ENCODE assay signal across 1 cellular context in genomic region chr2:36387258-36387916, GRCh38.
TF ChIP-seq lines count a peak whose summit lies in the region.

No MANE protein-coding gene starts in this region.

TF ChIP-seq in HepG2, 621 proteins besides CTCF, POLR2A, EP300 and RAD21 (continued from another document):
- TF ChIP-seq, protein P1, sequence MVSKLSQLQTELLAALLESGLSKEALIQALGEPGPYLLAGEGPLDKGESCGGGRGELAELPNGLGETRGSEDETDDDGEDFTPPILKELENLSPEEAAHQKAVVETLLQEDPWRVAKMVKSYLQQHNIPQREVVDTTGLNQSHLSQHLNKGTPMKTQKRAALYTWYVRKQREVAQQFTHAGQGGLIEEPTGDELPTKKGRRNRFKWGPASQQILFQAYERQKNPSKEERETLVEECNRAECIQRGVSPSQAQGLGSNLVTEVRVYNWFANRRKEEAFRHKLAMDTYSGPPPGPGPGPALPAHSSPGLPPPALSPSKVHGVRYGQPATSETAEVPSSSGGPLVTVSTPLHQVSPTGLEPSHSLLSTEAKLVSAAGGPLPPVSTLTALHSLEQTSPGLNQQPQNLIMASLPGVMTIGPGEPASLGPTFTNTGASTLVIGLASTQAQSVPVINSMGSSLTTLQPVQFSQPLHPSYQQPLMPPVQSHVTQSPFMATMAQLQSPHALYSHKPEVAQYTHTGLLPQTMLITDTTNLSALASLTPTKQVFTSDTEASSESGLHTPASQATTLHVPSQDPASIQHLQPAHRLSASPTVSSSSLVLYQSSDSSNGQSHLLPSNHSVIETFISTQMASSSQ (IDR thresholded peaks at IDR 0.05; ENCODE audit: low read depth): no peak
- TF ChIP-seq, protein P1 (CRISPR knock-in tag; IDR thresholded peaks at IDR 0.05; ENCODE audit: borderline replicate concordance): no peak
- TF ChIP-seq EHMT2 (IDR thresholded peaks at IDR 0.05; ENCODE audit: borderline replicate concordance, low read depth, low read length): no peak
